8 cellular contexts compared by ENCODE assay signal in genomic region chr9:131126059-131126426, GRCh38. TPM values are rescaled to one million over a fixed set of nuclear protein-coding genes. Genes with fewer than 3 reads are reported as not detected.
DNase-seq lines count a peak whose midpoint lies in the region; ATAC-seq and TF ChIP-seq lines count a peak whose summit lies in the region.

No MANE protein-coding gene starts in this region.

- peaks cover 0 to 1% of the 10 kb centered on the region in 2 donors for H3K27me3 Mint-ChIP-seq in CD8-positive, alpha-beta memory T cell

- H3K79me2 ChIP-seq in PC-3 (ENCODE audit: low read length): peaks cover 36% of the 10 kb centered on the region
- peaks cover 35% of the 10 kb centered on the region for H3K79me2 ChIP-seq in osteoblast (ENCODE audit: insufficient read depth, low read length)

- no peaks in the 10 kb centered on the region for H3K9me2 ChIP-seq in PC-3 (replicated peaks; ENCODE audit: low read length)

- no peaks in the 10 kb centered on the region for H3K9me3 ChIP-seq in CD8-positive, alpha-beta memory T cell (ENCODE audit: low read length)
- H3K9me3 ChIP-seq in PC-3 (ENCODE audit: low read length): no peaks in the 10 kb centered on the region
- H3K9me3 ChIP-seq in osteoblast (ENCODE audit: low read depth, low read length): no peaks in the 10 kb centered on the region

- ATAC-seq in PC-3: no peak
- no peak for ATAC-seq in GM21576 (IDR thresholded peaks at IDR 0.05; ENCODE audit: unreplicated experiment)
- no peak for ATAC-seq in HG03175 (IDR thresholded peaks at IDR 0.05; ENCODE audit: unreplicated experiment)
- ATAC-seq in GM19351 (IDR thresholded peaks at IDR 0.05; ENCODE audit: unreplicated experiment): no peak

- H3F3A ChIP-seq in PC-3 (ENCODE audit: low read length, unreplicated experiment): no peaks in the 10 kb centered on the region

- POLR2A ChIA-PET in CD8-positive, alpha-beta memory T cell (lab: Charles Lee): interaction anchor here (2.2 kb wide), 1 partner anchor 247 kb away, joined by 8 read pairs; no protein-coding TSS in a partner anchor
- POLR2A ChIA-PET in PC-3 (lab: Charles Lee; ENCODE audit: unreplicated experiment): no interaction called here

- H3K36me3 Mint-ChIP-seq in CD8-positive, alpha-beta memory T cell: peaks cover 7 to 48% (median 18%) of the 10 kb centered on the region in 3 donors

- H3K4me3 ChIP-seq in CD8-positive, alpha-beta memory T cell (ENCODE audit: low read length): peak overlapping the region; percentile 86
- H3K4me3 ChIP-seq in PC-3 (ENCODE audit: low read length) (peak overlapping the region; percentile 86), epithelial cell of esophagus (ENCODE audit: low read length) (peak overlapping the region; percentile 92), osteoblast (ENCODE audit: insufficient read depth, low read length) (peak overlapping the region; percentile 98)

- H3K9me3 Mint-ChIP-seq in CD8-positive, alpha-beta memory T cell: no peaks in the 10 kb centered on the region

- H3K4me1 Mint-ChIP-seq in CD8-positive, alpha-beta memory T cell: peaks cover 31 to 46% (median 36%) of the 10 kb centered on the region in 3 donors

- no peaks in the 10 kb centered on the region for H3K27me3 ChIP-seq in CD8-positive, alpha-beta memory T cell (ENCODE audit: insufficient read depth, low read length, poor library complexity, severe bottlenecking)
- H3K27me3 ChIP-seq in PC-3 (ENCODE audit: low read length) (no peaks in the 10 kb centered on the region), osteoblast (ENCODE audit: insufficient read depth, low read length) (no peaks in the 10 kb centered on the region)

- H3K4me1 ChIP-seq in CD8-positive, alpha-beta memory T cell (ENCODE audit: insufficient read depth, low read length): peaks cover 12% of the 10 kb centered on the region
- H3K4me1 ChIP-seq in PC-3 (ENCODE audit: insufficient read depth, low read length): peaks cover 7% of the 10 kb centered on the region
- H3K4me1 ChIP-seq in osteoblast (ENCODE audit: insufficient read depth, low read length): peaks cover 16% of the 10 kb centered on the region

- H3K4me2 ChIP-seq in PC-3 (ENCODE audit: low read length) (peak overlapping the region; percentile 97), osteoblast (ENCODE audit: insufficient read depth, low read length) (peak overlapping the region; percentile 100)

- peak overlapping the region; percentile 97 to 100 (median 99) for H3K4me3 Mint-ChIP-seq in CD8-positive, alpha-beta memory T cell

- BruUV-seq in PC-3 (replicated peaks; lab: Mats Ljungman, UMichigan): no TSS peak

- peak overlapping the region; percentile 73 for H2AFZ ChIP-seq in PC-3 (ENCODE audit: low read length)
- peak overlapping the region; percentile 99 for H2AFZ ChIP-seq in osteoblast (ENCODE audit: low read length)

- H4K20me1 ChIP-seq in PC-3 (ENCODE audit: low read length): no peaks in the 10 kb centered on the region
- H4K20me1 ChIP-seq in osteoblast (ENCODE audit: insufficient read depth, low read length): peaks cover 3% of the 10 kb centered on the region

- H3K36me3 ChIP-seq in CD8-positive, alpha-beta memory T cell (ENCODE audit: insufficient read depth, low read length): peaks cover 34% of the 10 kb centered on the region
- peaks cover 21% of the 10 kb centered on the region for H3K36me3 ChIP-seq in PC-3 (ENCODE audit: low read depth, low read length)
- H3K36me3 ChIP-seq in osteoblast (ENCODE audit: insufficient read depth, low read length): peaks cover 34% of the 10 kb centered on the region

- H3K9ac ChIP-seq in PC-3 (ENCODE audit: low read length): peak overlapping the region; percentile 99

- TF ChIP-seq CTCF in PC-3 (conservative IDR thresholded peaks at IDR 0.05; ENCODE audit: low read depth, low read length): no peak
- no peak for TF ChIP-seq CTCF in epithelial cell of esophagus (IDR thresholded peaks at IDR 0.05; ENCODE audit: insufficient read depth, low read depth, low read length, missing control alignments)
- TF ChIP-seq CTCF in osteoblast (IDR thresholded peaks at IDR 0.05; ENCODE audit: extremely low read depth, low read depth, low read length): no peak

- no peak for DNase-seq in CD8-positive, alpha-beta memory T cell
- DNase-seq in PC-3: no peak
- no peak for DNase-seq in epithelial cell of esophagus (ENCODE audit: low read depth)
- DNase-seq in osteoblast (ENCODE audit: insufficient read length, low spot score, missing footprints): no peak
- DNase-seq in DMS114 treated with DMSO at 0.1 percent for 48 hours (lab: John Stamatoyannopoulos, UW; ENCODE audit: unreplicated experiment): no peak

- intact Hi-C loops in PC-3 (cut with micrococcal nuclease): loop anchor here (10.0 kb wide), 1 partner anchor 71 kb away; no protein-coding TSS in a partner anchor

- H3K27ac ChIP-seq in CD8-positive, alpha-beta memory T cell (ENCODE audit: low read depth, low read length): peak overlapping the region; percentile 99
- H3K27ac ChIP-seq in PC-3 (ENCODE audit: low read length) (no peak overlapping the region), osteoblast (ENCODE audit: low read depth, low read length) (peak overlapping the region; percentile 90)

- peak overlapping the region; percentile 96 to 100 (median 99) for H3K27ac Mint-ChIP-seq in CD8-positive, alpha-beta memory T cell

- CTCF ChIA-PET in CD8-positive, alpha-beta memory T cell (lab: Charles Lee): no interaction called here
- CTCF ChIA-PET in PC-3 (lab: Charles Lee): no interaction called here

RNA-seq across cellular contexts. Expression of gene NUP214, which starts 0.7 kb away (rescaled TPM):
- 10 to 100 TPM; 69.2 to 69.5 TPM for total RNA-seq in CD8-positive, alpha-beta memory T cell
- 21.3 TPM for polyA plus RNA-seq in CD8-positive, alpha-beta memory T cell
- total RNA-seq in PC-3 (2014; rRNA removed): 22.0 and 25.6 TPM in 2 replicates
- 15.0 and 17.7 TPM in 2 replicates for total RNA-seq in osteoblast

RNA-seq across cellular contexts. Expression of gene AIF1L, which starts 29.7 kb away (rescaled TPM):
- under 1 TPM; 0.27 to 0.48 TPM for total RNA-seq in CD8-positive, alpha-beta memory T cell
- polyA plus RNA-seq in CD8-positive, alpha-beta memory T cell: not detected
- total RNA-seq in PC-3 (2014; rRNA removed) (23.7 and 27.0 TPM in 2 replicates), osteoblast (under 0.01 TPM in 1 of 2 replicates, not detected in the other)

Comparison
In these comparisons a context has a peak if more than half of its experiments do, and no peak if none do; other contexts are left out.
1. RNA of gene AIF1L, which starts 29.7 kb away (total RNA-seq): 23.7 to 27.0 TPM in PC-3; 0.27 to 0.48 TPM in CD8-positive, alpha-beta memory T cell and under 0.01 TPM in osteoblast; every median in the first group is over 10 times any median in the second.
2. Peak in every context shown above with its lines, with median percentiles within 50 percentile points of each other: H3K4me3 ChIP-seq.